ENCODE assay signal across 10 cellular contexts in genomic region chr3:135736740-135737139, GRCh38.
DNase-seq lines count a peak whose midpoint lies in the region; ATAC-seq and TF ChIP-seq lines count a peak whose summit lies in the region.
"Had no signal": no experiment of that assay in that cellular context is flagged by ENCODE, and none has a peak within 500 bp of the region (broad histone marks: within the 10 kb centered on the region; RNA-seq: fewer than 3 reads in every experiment).

No MANE protein-coding gene starts in this region.

- H3K27me3 ChIP-seq in SK-N-SH (ENCODE audit: insufficient read depth) (no peaks in the 10 kb centered on the region), KMS-11 (ENCODE audit: insufficient read depth, low read depth) (no peaks in the 10 kb centered on the region)

- 56% methylated on average over 6 of the region's 6 CpGs for WGBS in SK-N-SH (ENCODE audit: low lambda C conversion rate)

- H3K4me3 ChIP-seq in SK-N-SH (ENCODE audit: low read depth in 2 of 2, low read length in 1 of 2) (no peak overlapping the region), KMS-11 (IDR thresholded peaks at IDR 0.05; ENCODE audit: insufficient read depth, low read depth, low read length) (no peak overlapping the region)

- H3K4me1 ChIP-seq in SK-N-SH (ENCODE audit: control insufficient read depth in 1 of 2, insufficient read depth in 2 of 2, low read depth in 1 of 2, low read length in 1 of 2) (no peaks in the 10 kb centered on the region), KMS-11 (ENCODE audit: low read depth, poor library complexity, severe bottlenecking) (no peaks in the 10 kb centered on the region)

- no peaks in the 10 kb centered on the region for H3K27me3 Mint-ChIP-seq in progenitor cell of endocrine pancreas
- H3K27me3 Mint-ChIP-seq: CD4-positive, CD25-positive, alpha-beta regulatory T cell had no signal

- CTCF ChIA-PET in SK-N-SH (lab: Yijun Ruan, JAX) = interaction anchor here (1.5 to 1.9 kb wide), 2 partner anchors 20 to 45 kb away, joined by 3 to 4 read pairs; no protein-coding TSS in a partner anchor

- H3K9me2 ChIP-seq in SK-N-SH = no peaks in the 10 kb centered on the region

- H3K79me2 ChIP-seq in SK-N-SH (ENCODE audit: insufficient read depth) = no peaks in the 10 kb centered on the region
- H3K79me2 ChIP-seq in KMS-11 (ENCODE audit: insufficient read depth, low read depth) = no peaks in the 10 kb centered on the region

- no peak overlapping the region for H3K4me3 Mint-ChIP-seq in progenitor cell of endocrine pancreas (ENCODE audit: low read depth)
- H3K4me3 Mint-ChIP-seq: memory B cell had no signal

- no peaks in the 10 kb centered on the region for H3K4me1 Mint-ChIP-seq in progenitor cell of endocrine pancreas (ENCODE audit: low read depth)
- H3K4me1 Mint-ChIP-seq: CD4-positive, CD25-positive, alpha-beta regulatory T cell; memory B cell had no signal

- POLR2A ChIA-PET in SK-N-SH (lab: Yijun Ruan, JAX) = interaction anchor here (0.6 kb wide), 1 partner anchor 324 kb away, joined by 3 read pairs; no protein-coding TSS in a partner anchor

- H4K20me1 ChIP-seq in SK-N-SH (ENCODE audit: insufficient read depth) = no peaks in the 10 kb centered on the region
- H4K20me1 ChIP-seq in KMS-11 (ENCODE audit: insufficient read depth) = no peaks in the 10 kb centered on the region

- H3K9me3 Mint-ChIP-seq in progenitor cell of endocrine pancreas (ENCODE audit: low read depth) = peaks cover 10% of the 10 kb centered on the region

- H3K4me2 ChIP-seq in SK-N-SH (no peak overlapping the region), KMS-11 (no peak overlapping the region)

- H3K9ac ChIP-seq in SK-N-SH (no peak overlapping the region), KMS-11 (no peak overlapping the region)

- no peaks in the 10 kb centered on the region for H3F3A ChIP-seq in SK-N-SH (replicated peaks; ENCODE audit: insufficient read depth)

- DNase-seq in SK-N-SH (no peak), amniotic epithelial cell (ENCODE audit: low read depth) (peak; percentile 2), progenitor cell of endocrine pancreas (ENCODE audit: low spot score, unreplicated experiment) (no peak), inferior parietal cortex (ENCODE audit: extremely low spot score) (no peak), NCI-H2227 treated with DMSO at 0.1 percent for 48 hours (lab: John Stamatoyannopoulos, UW) (no peak)

- H2AFZ ChIP-seq in SK-N-SH (ENCODE audit: low read depth) = no peak overlapping the region
- no peak overlapping the region for H2AFZ ChIP-seq in KMS-11 (ENCODE audit: low read depth)

- no peak for ATAC-seq in SK-N-SH treated with all-trans-retinoic acid at 6 μM for 48 hours
- ATAC-seq in HG02610 (IDR thresholded peaks at IDR 0.05; ENCODE audit: unreplicated experiment) = no peak

- no peaks in the 10 kb centered on the region for H3K36me3 Mint-ChIP-seq in progenitor cell of endocrine pancreas (ENCODE audit: insufficient read depth)
- H3K36me3 Mint-ChIP-seq: CD4-positive, CD25-positive, alpha-beta regulatory T cell had no signal

- TF ChIP-seq RAD21 in SK-N-SH (IDR thresholded peaks at IDR 0.05; ENCODE audit: low read length) = peak; percentile 25

- H3K36me3 ChIP-seq in SK-N-SH (replicated peaks in 1 of 2; ENCODE audit: control insufficient read depth in 1 of 2, insufficient read depth in 2 of 2, low read length in 1 of 2) (no peaks in the 10 kb centered on the region), KMS-11 (ENCODE audit: insufficient read depth) (no peaks in the 10 kb centered on the region)

- TF ChIP-seq CTCF in SK-N-SH (IDR thresholded peaks at IDR 0.05) = peak; percentile 26
- peak; percentile 62 for TF ChIP-seq CTCF in KMS-11 (conservative IDR thresholded peaks at IDR 0.05; ENCODE audit: low read depth, low read length)
- peak; percentile 54 for TF ChIP-seq CTCF in progenitor cell of endocrine pancreas (IDR thresholded peaks at IDR 0.05; ENCODE audit: unreplicated experiment)

- TF ChIP-seq EP300 in SK-N-SH (IDR thresholded peaks at IDR 0.05; ENCODE audit: borderline replicate concordance in 1 of 2, low read depth in 1 of 2, low read length in 1 of 2) = no peak

- no peaks in the 10 kb centered on the region for H3K9me3 ChIP-seq in SK-N-SH

- H3K27ac Mint-ChIP-seq in progenitor cell of endocrine pancreas = no peak overlapping the region
- H3K27ac Mint-ChIP-seq: CD4-positive, CD25-positive, alpha-beta regulatory T cell; memory B cell had no signal

- H3K27ac ChIP-seq in SK-N-SH (ENCODE audit: low read depth in 2 of 2, low read length in 1 of 2) (no peak overlapping the region), KMS-11 (no peak overlapping the region)

TF ChIP-seq in SK-N-SH, 30 proteins besides CTCF, POLR2A, EP300 and RAD21:
- no peak for TF ChIP-seq MXI1 (IDR thresholded peaks at IDR 0.05; ENCODE audit: low read depth, low read length)
- TF ChIP-seq MEF2A (IDR thresholded peaks at IDR 0.05; ENCODE audit: borderline replicate concordance, low read depth) = no peak

TF ChIP-seq in SK-N-SH treated with all-trans-retinoic acid at 6 μM for 48 hours, 23 proteins besides CTCF, POLR2A, EP300 and RAD21:
- TF ChIP-seq ZNF565 (CRISPR knock-in tag; conservative IDR thresholded peaks at IDR 0.05; ENCODE audit: low read depth) = no peak
- TF ChIP-seq TOX (CRISPR knock-in tag; IDR thresholded peaks at IDR 0.05; ENCODE audit: borderline replicate concordance) = no peak
- no peak for TF ChIP-seq OSR1 (CRISPR knock-in tag; IDR thresholded peaks at IDR 0.05)
- TF ChIP-seq CSDC2 (CRISPR knock-in tag; IDR thresholded peaks at IDR 0.05) = no peak
- no peak for TF ChIP-seq ESRRG (CRISPR knock-in tag; IDR thresholded peaks at IDR 0.05)
- TF ChIP-seq BACH2 (CRISPR knock-in tag; IDR thresholded peaks at IDR 0.05; ENCODE audit: borderline replicate concordance) = no peak
- TF ChIP-seq SNAI2 (CRISPR knock-in tag; IDR thresholded peaks at IDR 0.05) = no peak
- no peak for TF ChIP-seq PPARA (CRISPR knock-in tag; IDR thresholded peaks at IDR 0.05; ENCODE audit: borderline replicate concordance)
- TF ChIP-seq ZNF70 (CRISPR knock-in tag; IDR thresholded peaks at IDR 0.05) = no peak
- TF ChIP-seq, protein P1, sequence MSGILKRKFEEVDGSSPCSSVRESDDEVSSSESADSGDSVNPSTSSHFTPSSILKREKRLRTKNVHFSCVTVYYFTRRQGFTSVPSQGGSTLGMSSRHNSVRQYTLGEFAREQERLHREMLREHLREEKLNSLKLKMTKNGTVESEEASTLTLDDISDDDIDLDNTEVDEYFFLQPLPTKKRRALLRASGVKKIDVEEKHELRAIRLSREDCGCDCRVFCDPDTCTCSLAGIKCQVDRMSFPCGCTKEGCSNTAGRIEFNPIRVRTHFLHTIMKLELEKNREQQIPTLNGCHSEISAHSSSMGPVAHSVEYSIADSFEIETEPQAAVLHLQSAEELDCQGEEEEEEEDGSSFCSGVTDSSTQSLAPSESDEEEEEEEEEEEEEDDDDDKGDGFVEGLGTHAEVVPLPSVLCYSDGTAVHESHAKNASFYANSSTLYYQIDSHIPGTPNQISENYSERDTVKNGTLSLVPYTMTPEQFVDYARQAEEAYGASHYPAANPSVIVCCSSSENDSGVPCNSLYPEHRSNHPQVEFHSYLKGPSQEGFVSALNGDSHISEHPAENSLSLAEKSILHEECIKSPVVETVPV (CRISPR knock-in tag; IDR thresholded peaks at IDR 0.05) = no peak
- TF ChIP-seq ISL1 (CRISPR knock-in tag; IDR thresholded peaks at IDR 0.05) = no peak
- no peak for TF ChIP-seq GLIS3 (CRISPR knock-in tag; IDR thresholded peaks at IDR 0.05)
- TF ChIP-seq, protein P2, sequence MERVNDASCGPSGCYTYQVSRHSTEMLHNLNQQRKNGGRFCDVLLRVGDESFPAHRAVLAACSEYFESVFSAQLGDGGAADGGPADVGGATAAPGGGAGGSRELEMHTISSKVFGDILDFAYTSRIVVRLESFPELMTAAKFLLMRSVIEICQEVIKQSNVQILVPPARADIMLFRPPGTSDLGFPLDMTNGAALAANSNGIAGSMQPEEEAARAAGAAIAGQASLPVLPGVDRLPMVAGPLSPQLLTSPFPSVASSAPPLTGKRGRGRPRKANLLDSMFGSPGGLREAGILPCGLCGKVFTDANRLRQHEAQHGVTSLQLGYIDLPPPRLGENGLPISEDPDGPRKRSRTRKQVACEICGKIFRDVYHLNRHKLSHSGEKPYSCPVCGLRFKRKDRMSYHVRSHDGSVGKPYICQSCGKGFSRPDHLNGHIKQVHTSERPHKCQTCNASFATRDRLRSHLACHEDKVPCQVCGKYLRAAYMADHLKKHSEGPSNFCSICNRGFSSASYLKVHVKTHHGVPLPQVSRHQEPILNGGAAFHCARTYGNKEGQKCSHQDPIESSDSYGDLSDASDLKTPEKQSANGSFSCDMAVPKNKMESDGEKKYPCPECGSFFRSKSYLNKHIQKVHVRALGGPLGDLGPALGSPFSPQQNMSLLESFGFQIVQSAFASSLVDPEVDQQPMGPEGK (CRISPR knock-in tag; IDR thresholded peaks at IDR 0.05; ENCODE audit: borderline replicate concordance) = no peak
- no peak for TF ChIP-seq ZNF8 (CRISPR knock-in tag; IDR thresholded peaks at IDR 0.05)
- TF ChIP-seq, protein P3, sequence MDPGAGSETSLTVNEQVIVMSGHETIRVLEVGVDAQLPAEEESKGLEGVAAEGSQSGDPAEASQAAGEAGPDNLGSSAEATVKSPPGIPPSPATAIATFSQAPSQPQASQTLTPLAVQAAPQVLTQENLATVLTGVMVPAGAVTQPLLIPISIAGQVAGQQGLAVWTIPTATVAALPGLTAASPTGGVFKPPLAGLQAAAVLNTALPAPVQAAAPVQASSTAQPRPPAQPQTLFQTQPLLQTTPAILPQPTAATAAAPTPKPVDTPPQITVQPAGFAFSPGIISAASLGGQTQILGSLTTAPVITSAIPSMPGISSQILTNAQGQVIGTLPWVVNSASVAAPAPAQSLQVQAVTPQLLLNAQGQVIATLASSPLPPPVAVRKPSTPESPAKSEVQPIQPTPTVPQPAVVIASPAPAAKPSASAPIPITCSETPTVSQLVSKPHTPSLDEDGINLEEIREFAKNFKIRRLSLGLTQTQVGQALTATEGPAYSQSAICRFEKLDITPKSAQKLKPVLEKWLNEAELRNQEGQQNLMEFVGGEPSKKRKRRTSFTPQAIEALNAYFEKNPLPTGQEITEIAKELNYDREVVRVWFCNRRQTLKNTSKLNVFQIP (CRISPR knock-in tag; IDR thresholded peaks at IDR 0.05; ENCODE audit: borderline replicate concordance, low read depth) = no peak
- no peak for TF ChIP-seq TCF4 (CRISPR knock-in tag; IDR thresholded peaks at IDR 0.05; ENCODE audit: borderline replicate concordance)
- no peak for TF ChIP-seq RARB (CRISPR knock-in tag; IDR thresholded peaks at IDR 0.05)
